ENCODE assay signal across 10 cellular contexts in the genomic region with DNA sequence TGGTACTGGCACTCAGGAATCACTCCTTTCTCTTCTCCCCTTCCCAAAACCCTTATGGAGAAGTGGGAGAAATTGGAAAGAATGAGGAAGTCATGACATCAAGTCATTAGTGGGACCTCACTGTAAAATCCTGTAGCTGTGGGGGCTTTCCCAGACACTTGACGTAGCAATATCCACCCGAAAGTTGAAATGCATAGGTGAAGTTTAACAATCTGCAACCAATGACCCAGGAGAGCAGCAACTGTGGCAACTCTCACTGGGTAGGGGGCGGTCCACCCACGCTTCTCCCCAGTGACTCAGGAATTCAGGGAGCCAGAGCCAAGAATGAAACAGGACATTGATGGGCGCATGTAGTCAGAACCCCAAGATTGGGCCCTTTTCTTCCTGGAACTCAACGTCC. TPM values are rescaled to one million over a fixed set of nuclear protein-coding genes. Genes with fewer than 3 reads are reported as not detected.
A peak's percentile ranks its signal among the peaks of the same experiment; 100 is the strongest.
DNase-seq lines count a peak whose midpoint lies in the region; ATAC-seq, FAIRE-seq and TF ChIP-seq lines count a peak whose summit lies in the region.
"Had no signal": no experiment of that assay in that cellular context is flagged by ENCODE, and none has a peak within 500 bp of the region (broad histone marks: within the 10 kb centered on the region; RNA-seq: fewer than 3 reads in every experiment).

No MANE protein-coding gene starts in this region.

- no peak for TF ChIP-seq POLR2A in heart left ventricle (IDR thresholded peaks at IDR 0.05)
- no peak for TF ChIP-seq POLR2A in upper lobe of left lung (IDR thresholded peaks at IDR 0.05)

- peak overlapping the region in 2 of 3 experiments; percentile 24 to 41 for H3K4me3 Mint-ChIP-seq in nephron
- H3K4me3 Mint-ChIP-seq in effector memory CD8-positive, alpha-beta T cell: no peak overlapping the region

- H3K27ac Mint-ChIP-seq in nephron: peak overlapping the region; percentile 94 to 98 (median 97)
- H3K27ac Mint-ChIP-seq in effector memory CD8-positive, alpha-beta T cell: no peak overlapping the region

- intact Hi-C loops in heart left ventricle (cut with DNase I) (loop anchor here in 2 of 10 donors (2.0 to 10.0 kb wide), 2 partner anchors 31 to 71 kb away; no protein-coding TSS in a partner anchor), Right ventricle myocardium inferior (cut with DNase I) (no loop called here)

- H3K27me3 ChIP-seq in heart left ventricle (peaks cover 0 to 7% (median 0%) of the 10 kb centered on the region in 9 donors), ectodermal cell (ENCODE audit: control insufficient read depth, insufficient read depth, low read length, poor library complexity, severe bottlenecking) (no peaks in the 10 kb centered on the region), upper lobe of left lung (no peaks in the 10 kb centered on the region), small intestine (ENCODE audit: control insufficient read depth in 2 of 2, insufficient read depth in 2 of 2, low read length in 2 of 2) (no peaks in the 10 kb centered on the region)

- peaks cover 0 to 76% (median 62%) of the 10 kb centered on the region in 12 donors for H3K4me1 ChIP-seq in heart left ventricle
- H3K4me1 ChIP-seq in ectodermal cell (ENCODE audit: control insufficient read depth, insufficient read depth, low read length): peaks cover 48% of the 10 kb centered on the region
- peaks cover 33 to 48% (median 42%) of the 10 kb centered on the region in 4 donors for H3K4me1 ChIP-seq in upper lobe of left lung
- no peaks in the 10 kb centered on the region for H3K4me1 ChIP-seq in small intestine (ENCODE audit: control insufficient read depth in 2 of 2, insufficient read depth in 1 of 2, low read depth in 1 of 2, low read length in 1 of 2)

- no peak for FAIRE-seq in small intestine (lab: Jason Lieb, UNC)

- H3K9me3 ChIP-seq in heart left ventricle (no peaks in the 10 kb centered on the region), ectodermal cell (ENCODE audit: control insufficient read depth, low read length) (no peaks in the 10 kb centered on the region), upper lobe of left lung (no peaks in the 10 kb centered on the region), small intestine (ENCODE audit: control insufficient read depth, low read depth) (no peaks in the 10 kb centered on the region)

- ATAC-seq in heart left ventricle (no peak), Right ventricle myocardium inferior (no peak), upper lobe of left lung (ENCODE audit: low FRiP score in 2 of 2) (no peak), GM18909 (IDR thresholded peaks at IDR 0.05; ENCODE audit: poor library complexity, unreplicated experiment) (no peak)
- no peak for ATAC-seq in effector memory CD8-positive, alpha-beta T cell (replicated peaks)

- no peaks in the 10 kb centered on the region for H3K36me3 Mint-ChIP-seq in nephron (ENCODE audit: low read depth)
- no peaks in the 10 kb centered on the region for H3K36me3 Mint-ChIP-seq in effector memory CD8-positive, alpha-beta T cell (ENCODE audit: insufficient read depth)

- no peaks in the 10 kb centered on the region for H3K27me3 Mint-ChIP-seq in nephron (ENCODE audit: low read depth)
- peaks cover 13 to 27% of the 10 kb centered on the region in 2 donors for H3K27me3 Mint-ChIP-seq in effector memory CD8-positive, alpha-beta T cell

- peaks cover 75% of the 10 kb centered on the region for H3K4me1 Mint-ChIP-seq in nephron
- peaks cover 0 to 5% of the 10 kb centered on the region in 2 donors for H3K4me1 Mint-ChIP-seq in effector memory CD8-positive, alpha-beta T cell (ENCODE audit: low read depth in 2 of 2)

- DNase-seq in heart left ventricle (no peak), Right ventricle myocardium inferior (ENCODE audit: missing footprints) (no peak), upper lobe of left lung (no peak), small intestine (no peak)
- DNase-seq in effector memory CD8-positive, alpha-beta T cell: no peak
- DNase-seq: ACHN; stimulated activated naive CD4-positive, alpha-beta T cell had no signal

- H3K4me3 ChIP-seq in heart left ventricle: peak overlapping the region in 5 of 12 donors; percentile 0 to 32 (median 16)
- no peak overlapping the region for H3K4me3 ChIP-seq in ectodermal cell (ENCODE audit: insufficient read depth, low read depth, low read length)
- no peak overlapping the region for H3K4me3 ChIP-seq in upper lobe of left lung
- no peak overlapping the region for H3K4me3 ChIP-seq in small intestine (ENCODE audit: low read depth in 1 of 2, low read length in 2 of 2)

- H3K36me3 ChIP-seq in heart left ventricle: no peaks in the 10 kb centered on the region
- H3K36me3 ChIP-seq in ectodermal cell (ENCODE audit: control insufficient read depth, insufficient read depth, low read length): no peaks in the 10 kb centered on the region
- no peaks in the 10 kb centered on the region for H3K36me3 ChIP-seq in upper lobe of left lung
- no peaks in the 10 kb centered on the region for H3K36me3 ChIP-seq in small intestine (ENCODE audit: control insufficient read depth in 2 of 2, insufficient read depth in 2 of 2, low read length in 2 of 2)

- no peaks in the 10 kb centered on the region for H3K9me3 Mint-ChIP-seq in nephron
- H3K9me3 Mint-ChIP-seq in effector memory CD8-positive, alpha-beta T cell: no peaks in the 10 kb centered on the region

- WGBS in heart left ventricle, 4 donors: 44 to 63% (median 51%) methylated on average over 6 of the region's 6 CpGs
- WGBS in ectodermal cell, 2 experiments: 76 to 78% methylated on average over 6 of the region's 6 CpGs
- 37 to 50% methylated on average over 6 of the region's 6 CpGs for WGBS in upper lobe of left lung, 2 donors
- 64 to 78% (median 77%) methylated on average over 6 of the region's 6 CpGs for WGBS in small intestine, 3 donors

- H3K27ac ChIP-seq in heart left ventricle (peak overlapping the region; percentile 70 to 94 (median 82)), ectodermal cell (ENCODE audit: insufficient read depth, low read depth, low read length, poor library complexity, severe bottlenecking) (peak overlapping the region; percentile 4), upper lobe of left lung (peak overlapping the region; percentile 71 to 81 (median 75)), small intestine (ENCODE audit: low read depth in 1 of 2, low read length in 1 of 2) (peak overlapping the region in 1 of 2 donors; percentile 83)

- TF ChIP-seq EP300 in upper lobe of left lung (IDR thresholded peaks at IDR 0.05): no peak

- TF ChIP-seq CTCF in heart left ventricle (IDR thresholded peaks at IDR 0.05): no peak
- TF ChIP-seq CTCF in nephron (IDR thresholded peaks at IDR 0.05; ENCODE audit: unreplicated experiment in 3 of 3): no peak
- no peak for TF ChIP-seq CTCF in upper lobe of left lung (IDR thresholded peaks at IDR 0.05)

RNA-seq across cellular contexts. Expression of gene ABCA4, which starts 27.0 kb away (rescaled TPM):
- total RNA-seq in heart left ventricle (under 1 TPM in 7 of 9 donors, not detected in 2; 0.13 to 0.37 (median 0.24) TPM), Right ventricle myocardium inferior (0.11 TPM), upper lobe of left lung (1 to 10 TPM in 1 of 6 donors, under 1 TPM in 5; under 0.01 to 1.3 (median 0.53) TPM)
- polyA plus RNA-seq in heart left ventricle (under 1 TPM; 0.04 to 0.08 TPM), small intestine (1 to 10 TPM; 2.4 to 4.3 (median 3.4) TPM)
- 0.43 TPM for polyA plus RNA-seq in ectodermal cell (2013, experiment 1 of 4)
- polyA plus RNA-seq in ectodermal cell (2013, experiment 2 of 4): 0.36 TPM
- polyA plus RNA-seq in ectodermal cell (2013, experiment 3 of 4): 0.27 TPM
- polyA plus RNA-seq in ectodermal cell (2013, experiment 4 of 4): 0.41 TPM

Comparison
In these comparisons a context has a peak if more than half of its experiments do, and no peak if none do; other contexts are left out.
1. H3K27ac Mint-ChIP-seq: peak in nephron (3 of 3); none in effector memory CD8-positive, alpha-beta T cell (0 of 2).
2. H3K4me3 Mint-ChIP-seq: peak in nephron (2 of 3); none in effector memory CD8-positive, alpha-beta T cell (0 of 2).